8 cellular contexts compared by ENCODE assay signal in the genomic region with DNA sequence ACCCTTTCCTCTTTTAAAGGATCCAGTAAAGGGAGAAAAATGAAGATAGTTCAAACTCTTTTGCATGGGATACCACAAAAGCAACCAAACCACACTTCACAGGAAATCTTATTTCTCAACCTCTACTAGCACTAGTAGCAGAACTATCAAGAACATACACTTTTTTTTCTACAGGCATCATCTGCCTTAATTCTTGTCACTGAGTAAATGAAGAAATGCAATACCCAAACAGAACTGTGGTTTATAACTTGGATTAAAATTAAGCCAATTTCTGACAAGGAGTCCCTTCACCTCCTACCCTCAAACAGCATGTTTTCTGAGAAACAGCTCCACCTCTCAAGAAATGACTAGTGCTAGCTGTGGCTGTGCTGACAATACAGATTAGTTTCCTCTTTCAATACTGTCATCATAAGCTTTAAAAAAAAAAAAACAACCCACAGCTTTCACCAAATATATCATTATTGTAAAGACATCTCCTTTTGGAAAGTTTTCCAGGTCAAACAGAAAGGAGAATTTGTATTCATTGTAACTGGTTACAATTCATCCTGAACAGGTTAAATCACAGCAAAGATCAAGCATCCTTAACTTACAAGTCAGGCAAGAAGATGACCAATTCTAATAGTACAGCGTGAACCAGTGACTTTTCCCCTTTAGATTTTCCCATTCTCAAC. TPM values are rescaled to one million over a fixed set of nuclear protein-coding genes. Genes with fewer than 3 reads are reported as not detected.
DNase-seq lines count a peak whose midpoint lies in the region; ATAC-seq, FAIRE-seq and TF ChIP-seq lines count a peak whose summit lies in the region.

No MANE protein-coding gene starts in this region.

- H3F3A ChIP-seq in GM23338 (replicated peaks; ENCODE audit: low read depth): no peaks in the 10 kb centered on the region; the same call in 1 of the 2 replicates

- H3K27ac ChIP-seq in GM23338 (ENCODE audit: low read depth): peak overlapping the region; percentile 28
- no peak overlapping the region for H3K27ac ChIP-seq in astrocyte (ENCODE audit: low read depth, low read length)
- peak overlapping the region in 1 of 2 donors; percentile 25 for H3K27ac ChIP-seq in uterus
- H3K27ac ChIP-seq in endodermal cell (ENCODE audit: low read depth, low read length): no peak overlapping the region

- H3K4me1 ChIP-seq in GM23338 (ENCODE audit: insufficient read depth) (peaks cover 21% of the 10 kb centered on the region), astrocyte (ENCODE audit: insufficient read depth, low read length) (peaks cover 6% of the 10 kb centered on the region), uterus (no peaks in the 10 kb centered on the region), Caco-2 (peaks cover 16% of the 10 kb centered on the region), endodermal cell (ENCODE audit: control insufficient read depth, insufficient read depth, low read length) (peaks cover 6% of the 10 kb centered on the region)

- TF ChIP-seq POLR2A in uterus (IDR thresholded peaks at IDR 0.05): no peak

- H3K4me2 ChIP-seq in GM23338: no peak overlapping the region
- no peak overlapping the region for H3K4me2 ChIP-seq in astrocyte (ENCODE audit: low read length)

- H3K9ac ChIP-seq in astrocyte (ENCODE audit: low read length) (no peak overlapping the region), endodermal cell (ENCODE audit: extremely low read depth, low read length, poor library complexity, severe bottlenecking) (no peak overlapping the region)

- H3K4me1 Mint-ChIP-seq in GM23338 (peaks cover 51% of the 10 kb centered on the region), astrocyte (ENCODE audit: low read depth, unreplicated experiment) (peaks cover 25% of the 10 kb centered on the region), Caco-2 (ENCODE audit: low read depth, unreplicated experiment) (peaks cover 6% of the 10 kb centered on the region), endodermal cell (peaks cover 9% of the 10 kb centered on the region)
- H3K4me1 Mint-ChIP-seq in natural killer cell treated with Interleukin-12 subunit alpha and Interleukin-12 subunit beta and Interleukin-15 and Interleukin-18, amount 100 ng/mL, for 72 hours (ENCODE audit: low read depth in 2 of 2): peaks cover 63 to 73% of the 10 kb centered on the region in 2 donors

- CTCF ChIA-PET in Caco-2 (lab: Charles Lee): no interaction called here

- WGBS in endodermal cell (ENCODE audit: insufficient coverage in 1 of 2, insufficient read length in 1 of 2), 2 experiments: 73 to 100% methylated on average over 1 of the region's 1 CpG

- FAIRE-seq in astrocyte (lab: Jason Lieb, UNC): no peak

- H2AFZ ChIP-seq in GM23338 (no peak overlapping the region), astrocyte (ENCODE audit: low read depth, low read length) (no peak overlapping the region)

- peaks cover 4% of the 10 kb centered on the region; the same call in 1 of the 2 replicates for H4K20me1 ChIP-seq in GM23338 (replicated peaks; ENCODE audit: insufficient read depth)
- H4K20me1 ChIP-seq in astrocyte (ENCODE audit: insufficient read depth, low read length): peaks cover 11% of the 10 kb centered on the region

- H3K9me3 Mint-ChIP-seq in GM23338 (no peaks in the 10 kb centered on the region), astrocyte (ENCODE audit: unreplicated experiment) (no peaks in the 10 kb centered on the region), Caco-2 (ENCODE audit: unreplicated experiment) (no peaks in the 10 kb centered on the region), endodermal cell (no peaks in the 10 kb centered on the region)
- no peaks in the 10 kb centered on the region for H3K9me3 Mint-ChIP-seq in natural killer cell treated with Interleukin-12 subunit alpha and Interleukin-12 subunit beta and Interleukin-15 and Interleukin-18, amount 100 ng/mL, for 72 hours

- H3K27ac Mint-ChIP-seq in GM23338: no peak overlapping the region
- H3K27ac Mint-ChIP-seq in astrocyte (ENCODE audit: unreplicated experiment): no peak overlapping the region
- peak overlapping the region; percentile 92 to 99 for H3K27ac Mint-ChIP-seq in natural killer cell treated with Interleukin-12 subunit alpha and Interleukin-12 subunit beta and Interleukin-15 and Interleukin-18, amount 100 ng/mL, for 72 hours
- no peak overlapping the region for H3K27ac Mint-ChIP-seq in Caco-2 (ENCODE audit: unreplicated experiment)
- H3K27ac Mint-ChIP-seq in endodermal cell: no peak overlapping the region

- ATAC-seq in GM18499 (IDR thresholded peaks at IDR 0.05; ENCODE audit: insufficient read depth, unreplicated experiment) (peak; percentile 52), GM23338 (no peak)
- peak; percentile 82 to 87 for ATAC-seq in natural killer cell treated with Interleukin-12 subunit alpha and Interleukin-12 subunit beta and Interleukin-15 and Interleukin-18, amount 100 ng/mL, for 72 hours

- no peaks in the 10 kb centered on the region for H3K27me3 ChIP-seq in GM23338 (ENCODE audit: insufficient read depth)
- H3K27me3 ChIP-seq in astrocyte (ENCODE audit: insufficient read depth, low read length): no peaks in the 10 kb centered on the region
- H3K27me3 ChIP-seq in uterus: no peaks in the 10 kb centered on the region
- no peaks in the 10 kb centered on the region for H3K27me3 ChIP-seq in Caco-2 (replicated peaks; ENCODE audit: control insufficient read depth, insufficient read depth, low read length)
- H3K27me3 ChIP-seq in endodermal cell (ENCODE audit: control insufficient read depth, insufficient read depth, low read length, poor library complexity, severe bottlenecking): no peaks in the 10 kb centered on the region

- H3K36me3 Mint-ChIP-seq in GM23338 (ENCODE audit: low read depth): peaks cover 7% of the 10 kb centered on the region; the same call in 2 of the 3 replicates
- peaks cover 6% of the 10 kb centered on the region for H3K36me3 Mint-ChIP-seq in astrocyte (ENCODE audit: low read depth, unreplicated experiment)
- peaks cover 27% of the 10 kb centered on the region for H3K36me3 Mint-ChIP-seq in natural killer cell treated with Interleukin-12 subunit alpha and Interleukin-12 subunit beta and Interleukin-15 and Interleukin-18, amount 100 ng/mL, for 72 hours
- peaks cover 7% of the 10 kb centered on the region for H3K36me3 Mint-ChIP-seq in Caco-2 (ENCODE audit: insufficient read depth, unreplicated experiment)
- H3K36me3 Mint-ChIP-seq in endodermal cell (ENCODE audit: low read depth): peaks cover 7% of the 10 kb centered on the region

- POLR2A ChIA-PET in Caco-2 (lab: Charles Lee): no interaction called here

- H3K79me2 ChIP-seq in GM23338 (replicated peaks; ENCODE audit: insufficient read depth) (peaks cover 85% of the 10 kb centered on the region), astrocyte (ENCODE audit: insufficient read depth, low read length) (peaks cover 22% of the 10 kb centered on the region)

- H3K36me3 ChIP-seq in GM23338 (ENCODE audit: insufficient read depth) (no peaks in the 10 kb centered on the region), astrocyte (ENCODE audit: insufficient read depth, low read length) (no peaks in the 10 kb centered on the region), uterus (no peaks in the 10 kb centered on the region), Caco-2 (ENCODE audit: control insufficient read depth, insufficient read depth, low read length) (no peaks in the 10 kb centered on the region; the same call in 1 of the 2 replicates), endodermal cell (ENCODE audit: control insufficient read depth, insufficient read depth, low read length) (peaks cover 16% of the 10 kb centered on the region)

- no peaks in the 10 kb centered on the region for H3K9me2 ChIP-seq in GM23338 (ENCODE audit: insufficient read depth)

- H3K4me3 ChIP-seq in GM23338 (no peak overlapping the region), astrocyte (ENCODE audit: insufficient read depth, low read depth, low read length) (no peak overlapping the region), uterus (no peak overlapping the region), Caco-2 (ENCODE audit: low read depth, low read length) (no peak overlapping the region), endodermal cell (ENCODE audit: low read length) (no peak overlapping the region)

- H3K27me3 Mint-ChIP-seq in GM23338 (ENCODE audit: insufficient read depth, low read depth, poor library complexity): no peaks in the 10 kb centered on the region
- H3K27me3 Mint-ChIP-seq in astrocyte (ENCODE audit: low read depth, unreplicated experiment): no peaks in the 10 kb centered on the region
- no peaks in the 10 kb centered on the region for H3K27me3 Mint-ChIP-seq in natural killer cell treated with Interleukin-12 subunit alpha and Interleukin-12 subunit beta and Interleukin-15 and Interleukin-18, amount 100 ng/mL, for 72 hours
- H3K27me3 Mint-ChIP-seq in Caco-2 (ENCODE audit: insufficient read depth, unreplicated experiment): no peaks in the 10 kb centered on the region
- H3K27me3 Mint-ChIP-seq in endodermal cell (ENCODE audit: insufficient read depth): no peaks in the 10 kb centered on the region

- BruUV-seq in Caco-2 (replicated peaks; lab: Mats Ljungman, UMichigan): no TSS peak

- DNase-seq in GM23338 (ENCODE audit: low spot score) (no peak), M059J (ENCODE audit: low read depth) (peak; percentile 34), astrocyte (ENCODE audit: low read depth) (peak; percentile 31), uterus (no peak), Caco-2 (no peak), endodermal cell (no peak)
- peak; percentile 80 for DNase-seq in natural killer cell treated with Interleukin-12 subunit alpha and Interleukin-12 subunit beta and Interleukin-15 and Interleukin-18, amount 100 ng/mL, for 72 hours (ENCODE audit: low spot score)

- H3K4me3 Mint-ChIP-seq in GM23338 (no peak overlapping the region), astrocyte (ENCODE audit: unreplicated experiment) (no peak overlapping the region), Caco-2 (ENCODE audit: unreplicated experiment) (no peak overlapping the region), endodermal cell (no peak overlapping the region)
- H3K4me3 Mint-ChIP-seq in natural killer cell treated with Interleukin-12 subunit alpha and Interleukin-12 subunit beta and Interleukin-15 and Interleukin-18, amount 100 ng/mL, for 72 hours: peak overlapping the region; percentile 87

- intact Hi-C loops in uterus (cut with DNase I; ENCODE audit: low total_unique reads) (no loop called here), Caco-2 (cut with micrococcal nuclease; ENCODE audit: unreplicated experiment) (no loop called here)

- TF ChIP-seq CTCF in GM23338 (conservative IDR thresholded peaks at IDR 0.05; ENCODE audit: low read depth in 2 of 2): no peak
- TF ChIP-seq CTCF in astrocyte (IDR thresholded peaks at IDR 0.05; ENCODE audit: insufficient read depth, low read depth, low read length): no peak
- no peak for TF ChIP-seq CTCF in uterus (IDR thresholded peaks at IDR 0.05)
- TF ChIP-seq CTCF in Caco-2 (IDR thresholded peaks at IDR 0.05; ENCODE audit: insufficient read depth in 1 of 2, low read depth in 1 of 2, low read length in 1 of 2, severe bottlenecking in 1 of 2, unreplicated experiment in 1 of 2): no peak
- no peak for TF ChIP-seq CTCF in endodermal cell (conservative IDR thresholded peaks at IDR 0.05)

- no peaks in the 10 kb centered on the region for H3K9me3 ChIP-seq in astrocyte (ENCODE audit: insufficient read depth, low read depth, low read length)
- no peaks in the 10 kb centered on the region for H3K9me3 ChIP-seq in uterus
- H3K9me3 ChIP-seq in Caco-2: no peaks in the 10 kb centered on the region
- H3K9me3 ChIP-seq in endodermal cell (ENCODE audit: control insufficient read depth, low read length): no peaks in the 10 kb centered on the region

RNA-seq across cellular contexts. Expression of a gene that starts 44.4 kb away (rescaled TPM):
- 49.9 and 57.5 TPM in 2 replicates for total RNA-seq in GM23338 (2014; rRNA removed; shearing (Covaris generic))
- 52.4 and 65.5 TPM in 2 replicates for polyA plus RNA-seq in GM23338 (2016; fragmentation: Nextera tagmentation; extraction: Ambion mirVana)
- 12.7 and 23.0 TPM in 2 replicates for total RNA-seq in M059J (2014; rRNA removed; shearing (Covaris generic))
- total RNA-seq in astrocyte (20.2 and 25.9 TPM in 2 replicates), uterus (10 to 100 TPM; 22.9 to 57.6 (median 37.5) TPM), Caco-2 (2022) (53.4 and 55.0 TPM in 2 replicates), endodermal cell (10 to 100 TPM; 47.3 to 48.5 TPM)
- total RNA-seq in natural killer cell treated with Interleukin-12 subunit alpha and Interleukin-12 subunit beta and Interleukin-15 and Interleukin-18, amount 100 ng/mL, for 72 hours: 100 to 1,000 TPM; 151 to 156 TPM
- polyA plus RNA-seq in endodermal cell (2013, experiment 1 of 2): 27.7 TPM
- 25.6 TPM for polyA plus RNA-seq in endodermal cell (2013, experiment 2 of 2)

Comparison
In these comparisons a context has a peak if more than half of its experiments do, and no peak if none do; other contexts are left out.
1. DNase-seq: peak in M059J (single experiment), astrocyte (single experiment) and natural killer cell treated with Interleukin-12 subunit alpha and Interleukin-12 subunit beta and Interleukin-15 and Interleukin-18, amount 100 ng/mL, for 72 hours (single experiment); none in GM23338 (single experiment), uterus (0 of 2), Caco-2 (0 of 2) and endodermal cell (single experiment).
2. H3K27ac Mint-ChIP-seq: peak in natural killer cell treated with Interleukin-12 subunit alpha and Interleukin-12 subunit beta and Interleukin-15 and Interleukin-18, amount 100 ng/mL, for 72 hours (2 of 2); none in GM23338 (single experiment), astrocyte (single experiment), Caco-2 (single experiment) and endodermal cell (single experiment).